Comparison of ENCODE assay signal across 10 cellular contexts in the genomic region with DNA sequence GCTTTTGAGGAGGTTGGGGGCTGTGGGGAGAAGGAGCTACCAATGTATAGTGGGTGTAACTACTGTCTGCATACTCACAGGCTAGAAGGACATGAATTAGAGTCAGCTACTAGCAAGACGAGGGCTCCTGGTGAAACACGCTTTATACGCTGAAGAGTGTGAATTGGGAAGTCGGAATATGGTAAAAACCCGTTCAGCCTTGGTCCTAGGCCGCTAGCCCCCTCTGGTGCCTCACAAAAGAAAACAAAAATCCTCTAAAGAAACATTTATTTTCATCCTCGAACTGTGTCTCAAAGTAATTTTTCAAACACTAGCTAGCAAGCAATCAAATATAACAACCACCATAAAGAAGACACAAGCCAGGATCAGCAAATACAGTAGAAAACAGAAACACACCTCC.
A peak's percentile ranks its signal among the peaks of the same experiment; 100 is the strongest.
DNase-seq lines count a peak whose midpoint lies in the region; ATAC-seq and TF ChIP-seq lines count a peak whose summit lies in the region.
"Had no signal": no experiment of that assay in that cellular context is flagged by ENCODE, and none has a peak within 500 bp of the region (broad histone marks: within the 10 kb centered on the region; RNA-seq: fewer than 3 reads in every experiment).

No MANE protein-coding gene starts in this region.

- H3K4me1 ChIP-seq in thyroid gland, result no peaks in the 10 kb centered on the region
- H3K4me1 ChIP-seq: prostate gland had no signal

- no peaks in the 10 kb centered on the region for H3K9me3 ChIP-seq in thyroid gland
- H3K9me3 ChIP-seq: prostate gland had no signal

- H3K27me3 ChIP-seq in thyroid gland, result no peaks in the 10 kb centered on the region

- peak; percentile 14 for TF ChIP-seq CTCF in astrocyte of the cerebellum (IDR thresholded peaks at IDR 0.05; ENCODE audit: low read depth, low read length, missing control alignments)
- TF ChIP-seq CTCF in thyroid gland (IDR thresholded peaks at IDR 0.05), result no peak
- no peak for TF ChIP-seq CTCF in GM13977 (IDR thresholded peaks at IDR 0.05; ENCODE audit: extremely low read depth, insufficient read depth, missing control alignments)

- DNase-seq in Right ventricle myocardium inferior (ENCODE audit: missing footprints), result no peak
- DNase-seq in cardiac septum (ENCODE audit: low spot score), result no peak
- no peak for DNase-seq in astrocyte of the cerebellum (ENCODE audit: low read depth)
- DNase-seq in iPS-NIHi11 (ENCODE audit: low spot score), result peak; percentile 13
- DNase-seq in stimulated activated CD4-positive, alpha-beta T cell treated with anti-CD3 and anti-CD28 coated beads, Interleukin-2, amount 100 ng/mL, for 48 hours, result no peak
- DNase-seq in thyroid gland, result no peak
- no peak for DNase-seq in GM13977 (ENCODE audit: low spot score)
- DNase-seq: NK-92 treated with Interleukin-12 subunit alpha and Interleukin-12 subunit beta, amount 100 ng/mL, for 24 hours had no signal

- no peak for TF ChIP-seq POLR2A in thyroid gland (IDR thresholded peaks at IDR 0.05)

- H3K4me3 ChIP-seq in astrocyte of the cerebellum (ENCODE audit: low read depth, low read length) (no peak overlapping the region), thyroid gland (replicated peaks in 1 of 3) (no peak overlapping the region)
- H3K4me3 ChIP-seq: prostate gland had no signal

- WGBS in thyroid gland, 2 donors, result 60 to 64% methylated on average over 7 of the region's 7 CpGs

- intact Hi-C loops in Right ventricle myocardium inferior (cut with DNase I) (loop anchor here (5.0 kb wide), 1 partner anchor 340 kb away; the partner anchor contains the start of gene SEMA3C), cardiac septum (cut with DNase I) (loop anchor here (1.0 kb wide), 1 partner anchor 338 kb away; the partner anchor contains the start of gene SEMA3C), thyroid gland (cut with DNase I) (no loop called here)

- ATAC-seq in Right ventricle myocardium inferior (peak; percentile 54), GM21717 (IDR thresholded peaks at IDR 0.05; ENCODE audit: unreplicated experiment) (no peak)

- H3K36me3 ChIP-seq in thyroid gland, result no peaks in the 10 kb centered on the region
- H3K36me3 ChIP-seq: prostate gland had no signal

- no peak overlapping the region for H3K27ac ChIP-seq in thyroid gland
- H3K27ac ChIP-seq: prostate gland had no signal

- in situ Hi-C loops in astrocyte of the cerebellum (cut with HindIII; ENCODE audit: low sequenced_read_pairs) (no loop called here), GM13977 (cut with MboI; ENCODE audit: low pct_unique_long_range_greater_than_20kb, low sequenced_read_pairs, unreplicated experiment) (no loop called here)
